In the genomic region with DNA sequence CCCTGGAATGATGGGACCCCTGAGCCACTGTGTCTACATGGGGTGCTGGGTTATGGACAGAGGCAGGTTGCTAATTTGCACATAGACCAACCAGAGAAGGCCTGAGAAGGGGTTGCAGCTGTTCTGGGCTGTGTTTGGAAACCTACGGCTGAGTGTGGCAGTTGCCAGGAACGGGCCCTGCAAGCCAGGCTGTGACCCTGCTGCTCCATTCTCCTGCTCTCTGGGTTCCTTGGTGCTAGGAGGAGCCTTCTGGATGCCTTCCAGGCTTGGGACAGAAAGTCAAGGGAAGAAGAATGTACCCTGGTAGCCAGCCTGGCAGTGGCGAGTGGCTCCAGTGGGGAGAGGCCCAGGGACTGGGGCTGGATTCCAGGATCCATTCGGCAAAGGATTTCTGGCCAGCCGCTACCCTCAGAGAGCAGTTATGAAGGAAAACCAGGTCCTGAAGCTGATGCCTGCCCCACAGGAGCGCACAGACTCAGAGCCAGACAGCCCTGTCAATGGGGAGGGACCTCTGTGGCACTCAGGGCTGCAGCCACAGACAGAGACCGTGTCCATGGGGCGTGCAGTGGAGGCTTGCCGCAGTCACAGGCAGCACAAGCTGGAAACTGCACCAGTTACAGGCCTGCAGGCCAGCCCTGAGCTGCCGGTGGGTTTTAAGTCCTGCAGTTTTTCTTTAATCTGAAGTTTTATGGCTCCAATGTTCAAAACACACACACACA, we compare ENCODE assay signal across 22 cellular contexts. TPM values are rescaled to one million over a fixed set of nuclear protein-coding genes. Genes with fewer than 3 reads are reported as not detected.
DNase-seq lines count a peak whose midpoint lies in the region; ATAC-seq and TF ChIP-seq lines count a peak whose summit lies in the region.
"Had no signal": no experiment of that assay in that cellular context is flagged by ENCODE, and none has a peak within 500 bp of the region (broad histone marks: within the 10 kb centered on the region; RNA-seq: fewer than 3 reads in every experiment).

No MANE protein-coding gene starts in this region.

- no peaks in the 10 kb centered on the region for H3K4me1 ChIP-seq in GM23338 (ENCODE audit: insufficient read depth)
- H3K4me1 ChIP-seq in psoas muscle: peaks cover 33% of the 10 kb centered on the region
- H3K4me1 ChIP-seq: sigmoid colon had no signal

- peaks cover 10% of the 10 kb centered on the region; the same call in 1 of the 2 replicates for H3K9me2 ChIP-seq in GM23338 (ENCODE audit: insufficient read depth)

- H3K4me3 Mint-ChIP-seq in GM23338: no peak overlapping the region
- H3K4me3 Mint-ChIP-seq in WTC11: no peak overlapping the region
- H3K4me3 Mint-ChIP-seq in activated T-helper 2 cell treated with anti-CD3 and anti-CD28 coated beads, Interferon-gamma antibody, Interleukin-2, Interleukin-4, amounts not matched to agents 10 μg/mL and 5 μg/mL and 100 μg/mL, durations not matched to agents 14 hours and 24 hours and 36 hours (ENCODE audit: low read depth): no peak overlapping the region
- H3K4me3 Mint-ChIP-seq: activated CD4-positive, alpha-beta T cell treated with anti-CD3 and anti-CD28 coated beads, Interleukin-2, amount 10 ng/mL, durations not matched to agents 7 days and 5 days; activated T-cell treated with anti-CD3 and anti-CD28 coated beads, Interleukin-2, amount 50 U/mL, for 4 hours; B cell; dendritic cell treated with granulocyte-macrophage colony-stimulating factor and Interleukin-4, amounts not matched to agents 40 ng/mL and 50 ng/mL, for 4 days had no signal

- no peaks in the 10 kb centered on the region for H3K79me2 ChIP-seq in GM23338 (replicated peaks; ENCODE audit: insufficient read depth)
- H3K79me2 ChIP-seq: hepatocyte had no signal

- H3K36me3 ChIP-seq in GM23338 (ENCODE audit: insufficient read depth) (no peaks in the 10 kb centered on the region), psoas muscle (ENCODE audit: insufficient read depth in 1 of 2, low read depth in 1 of 2) (peaks cover 0 to 2% of the 10 kb centered on the region in 2 donors)
- H3K36me3 ChIP-seq: sigmoid colon had no signal

- H3K9me3 ChIP-seq in psoas muscle: no peaks in the 10 kb centered on the region
- H3K9me3 ChIP-seq: esophagus squamous epithelium, neutrophil, sigmoid colon had no signal

- TF ChIP-seq CTCF in GM23338 (conservative IDR thresholded peaks at IDR 0.05; ENCODE audit: low read depth in 2 of 2) (no peak), WTC11 (IDR thresholded peaks at IDR 0.05) (no peak), psoas muscle (IDR thresholded peaks at IDR 0.05) (no peak)

- no peak overlapping the region for H3K4me3 ChIP-seq in GM23338
- no peak overlapping the region for H3K4me3 ChIP-seq in psoas muscle
- H3K4me3 ChIP-seq: hepatocyte, sigmoid colon had no signal

- peaks cover 10% of the 10 kb centered on the region for H3K27me3 Mint-ChIP-seq in GM23338 (ENCODE audit: insufficient read depth, low read depth, poor library complexity)
- no peaks in the 10 kb centered on the region for H3K27me3 Mint-ChIP-seq in WTC11 (ENCODE audit: low read depth)
- H3K27me3 Mint-ChIP-seq in activated T-helper 2 cell treated with anti-CD3 and anti-CD28 coated beads, Interferon-gamma antibody, Interleukin-2, Interleukin-4, amounts not matched to agents 10 μg/mL and 5 μg/mL and 100 μg/mL, durations not matched to agents 14 hours and 24 hours and 36 hours (ENCODE audit: low read depth): no peaks in the 10 kb centered on the region
- H3K27me3 Mint-ChIP-seq: activated CD4-positive, alpha-beta T cell treated with anti-CD3 and anti-CD28 coated beads, Interleukin-2, amount 10 ng/mL, durations not matched to agents 7 days and 5 days; B cell; dendritic cell treated with granulocyte-macrophage colony-stimulating factor and Interleukin-4, amounts not matched to agents 40 ng/mL and 50 ng/mL, for 4 days had no signal

- no peak overlapping the region for H2AFZ ChIP-seq in GM23338
- H2AFZ ChIP-seq: hepatocyte had no signal

- WGBS in psoas muscle, 3 donors: 29 to 44% (median 31%) methylated on average over 10 of the region's 10 CpGs

- no peaks in the 10 kb centered on the region for H3F3A ChIP-seq in GM23338 (replicated peaks; ENCODE audit: low read depth)

- CTCF ChIA-PET in WTC11 (lab: Charles Lee): interaction anchor here (0.7 to 2.6 kb wide), 4 partner anchors 22 to 277 kb away, joined by 3 to 11 read pairs (median 4); no protein-coding TSS in a partner anchor

- H3K36me3 Mint-ChIP-seq in GM23338 (ENCODE audit: low read depth): peaks cover under 1% of the 10 kb centered on the region; the same call in 2 of the 3 replicates
- H3K36me3 Mint-ChIP-seq in WTC11: peaks cover 8% of the 10 kb centered on the region
- H3K36me3 Mint-ChIP-seq in activated T-helper 2 cell treated with anti-CD3 and anti-CD28 coated beads, Interferon-gamma antibody, Interleukin-2, Interleukin-4, amounts not matched to agents 10 μg/mL and 5 μg/mL and 100 μg/mL, durations not matched to agents 14 hours and 24 hours and 36 hours (ENCODE audit: low read depth): peaks cover 3% of the 10 kb centered on the region

- no peaks in the 10 kb centered on the region for H3K27me3 ChIP-seq in GM23338 (ENCODE audit: insufficient read depth)
- no peaks in the 10 kb centered on the region for H3K27me3 ChIP-seq in psoas muscle (ENCODE audit: insufficient read depth in 3 of 3, low read length in 2 of 3)
- H3K27me3 ChIP-seq: esophagus squamous epithelium, hepatocyte, neutrophil, sigmoid colon had no signal

- H3K27ac ChIP-seq in GM23338 (ENCODE audit: low read depth) (no peak overlapping the region), psoas muscle (peak overlapping the region; percentile 67)
- H3K27ac ChIP-seq: hepatocyte, neutrophil, sigmoid colon had no signal

- no peak for DNase-seq in GM23338 (ENCODE audit: low spot score)
- no peak for DNase-seq in WTC11 (ENCODE audit: low spot score)
- DNase-seq in left cardiac atrium: no peak
- peak; percentile 35 to 68 for DNase-seq in psoas muscle
- no peak for DNase-seq in activated T-helper 2 cell treated with anti-CD3 and anti-CD28 coated beads, Interferon-gamma antibody, Interleukin-2, Interleukin-4, amounts not matched to agents 10 μg/mL and 5 μg/mL and 100 μg/mL, durations not matched to agents 14 hours and 24 hours and 36 hours (ENCODE audit: low spot score)
- DNase-seq in iPS-NIHi11 (ENCODE audit: low spot score): no peak
- DNase-seq: activated CD4-positive, alpha-beta T cell treated with anti-CD3 and anti-CD28 coated beads, Interleukin-2, amount 10 ng/mL, durations not matched to agents 7 days and 5 days; activated T-cell treated with anti-CD3 and anti-CD28 coated beads, Interleukin-2, amount 50 U/mL, for 4 hours; DMS79; esophagus squamous epithelium; NCI-H1092; NCI-H2227 treated with DMSO at 0.1 percent for 48 hours; SHP77; sigmoid colon; stimulated activated CD4-positive, alpha-beta T cell treated with anti-CD3 and anti-CD28 coated beads, Interleukin-4, amount 100 ng/mL, for 4 hours; T1000 had no signal

- H3K27ac Mint-ChIP-seq in GM23338: no peak overlapping the region
- H3K27ac Mint-ChIP-seq in WTC11: peak overlapping the region; percentile 76
- H3K27ac Mint-ChIP-seq in activated T-helper 2 cell treated with anti-CD3 and anti-CD28 coated beads, Interferon-gamma antibody, Interleukin-2, Interleukin-4, amounts not matched to agents 10 μg/mL and 5 μg/mL and 100 μg/mL, durations not matched to agents 14 hours and 24 hours and 36 hours: no peak overlapping the region
- H3K27ac Mint-ChIP-seq: dendritic cell treated with granulocyte-macrophage colony-stimulating factor and Interleukin-4, amounts not matched to agents 40 ng/mL and 50 ng/mL, for 4 days had no signal

- POLR2A ChIA-PET in WTC11 (lab: Charles Lee): interaction anchor here (0.6 kb wide), 1 partner anchor 93 kb away, joined by 5 read pairs; no protein-coding TSS in a partner anchor

- H4K20me1 ChIP-seq in GM23338 (replicated peaks; ENCODE audit: insufficient read depth): peaks cover 2% of the 10 kb centered on the region

- H3K4me1 Mint-ChIP-seq in GM23338 (no peaks in the 10 kb centered on the region), WTC11 (no peaks in the 10 kb centered on the region)
- H3K4me1 Mint-ChIP-seq in activated T-helper 2 cell treated with anti-CD3 and anti-CD28 coated beads, Interferon-gamma antibody, Interleukin-2, Interleukin-4, amounts not matched to agents 10 μg/mL and 5 μg/mL and 100 μg/mL, durations not matched to agents 14 hours and 24 hours and 36 hours (ENCODE audit: low read depth): no peaks in the 10 kb centered on the region
- H3K4me1 Mint-ChIP-seq: activated CD4-positive, alpha-beta T cell treated with anti-CD3 and anti-CD28 coated beads, Interleukin-2, amount 10 ng/mL, durations not matched to agents 7 days and 5 days; B cell had no signal

- H3K9me3 Mint-ChIP-seq in GM23338: no peaks in the 10 kb centered on the region
- no peaks in the 10 kb centered on the region for H3K9me3 Mint-ChIP-seq in WTC11
- no peaks in the 10 kb centered on the region for H3K9me3 Mint-ChIP-seq in activated T-helper 2 cell treated with anti-CD3 and anti-CD28 coated beads, Interferon-gamma antibody, Interleukin-2, Interleukin-4, amounts not matched to agents 10 μg/mL and 5 μg/mL and 100 μg/mL, durations not matched to agents 14 hours and 24 hours and 36 hours
- H3K9me3 Mint-ChIP-seq: activated CD4-positive, alpha-beta T cell treated with anti-CD3 and anti-CD28 coated beads, Interleukin-2, amount 10 ng/mL, durations not matched to agents 7 days and 5 days; activated T-cell treated with anti-CD3 and anti-CD28 coated beads, Interleukin-2, amount 50 U/mL, for 4 hours; dendritic cell treated with granulocyte-macrophage colony-stimulating factor and Interleukin-4, amounts not matched to agents 40 ng/mL and 50 ng/mL, for 4 days had no signal

- intact Hi-C loops in left cardiac atrium (cut with DNase I) (no loop called here), psoas muscle (cut with DNase I) (no loop called here)
- intact Hi-C loops in activated T-helper 2 cell treated with anti-CD3 and anti-CD28 coated beads, Interferon-gamma antibody, Interleukin-2, Interleukin-4, amounts not matched to agents 10 μg/mL and 5 μg/mL and 100 μg/mL, durations not matched to agents 14 hours and 24 hours and 36 hours (cut with micrococcal nuclease): no loop called here

- H3K4me2 ChIP-seq in GM23338: no peak overlapping the region
- H3K4me2 ChIP-seq: hepatocyte had no signal

- ATAC-seq in GM23338 (peak; percentile 21), WTC11 (peak; percentile 16), left cardiac atrium (peak; percentile 33 to 48), psoas muscle (peak; percentile 81 to 87 (median 83)), GM18517 (IDR thresholded peaks at IDR 0.05; ENCODE audit: unreplicated experiment) (no peak), HG03097 (IDR thresholded peaks at IDR 0.05; ENCODE audit: low FRiP score, unreplicated experiment) (no peak)

RNA-seq across cellular contexts. Expression of gene ACAD9, which starts 55.1 kb away (rescaled TPM):
- 27.5 and 36.4 TPM in 2 replicates for total RNA-seq in GM23338 (2014; rRNA removed; shearing (Covaris generic))
- polyA plus RNA-seq in GM23338 (2016; fragmentation: Nextera tagmentation; extraction: Ambion mirVana) (21.2 and 23.7 TPM in 2 replicates), psoas muscle (10 to 100 TPM; 17.0 to 30.0 (median 23.4) TPM)
- total RNA-seq in WTC11 (2021) (31.2 to 35.2 TPM (median 31.8 TPM) in 3 replicates), left cardiac atrium (10 to 100 TPM; 35.3 to 37.5 TPM), psoas muscle (10 to 100 TPM; 23.9 to 47.8 (median 32.6) TPM)
- total RNA-seq in activated T-helper 2 cell treated with anti-CD3 and anti-CD28 coated beads, Interferon-gamma antibody, Interleukin-2, Interleukin-4, amounts not matched to agents 10 μg/mL and 5 μg/mL and 100 μg/mL, durations not matched to agents 14 hours and 24 hours and 36 hours: 60.8 and 68.9 TPM in 2 replicates

Comparison
In these comparisons a context has a peak if more than half of its experiments do, and no peak if none do; other contexts are left out.
1. ATAC-seq: peak in GM23338 (single experiment), WTC11 (single experiment), left cardiac atrium (2 of 2) and psoas muscle (4 of 4); none in GM18517 (single experiment) and HG03097 (single experiment).
2. DNase-seq: peak in psoas muscle (2 of 2); none in GM23338 (single experiment), WTC11 (single experiment), left cardiac atrium (single experiment), activated T-helper 2 cell treated with anti-CD3 and anti-CD28 coated beads, Interferon-gamma antibody, Interleukin-2, Interleukin-4, amounts not matched to agents 10 μg/mL and 5 μg/mL and 100 μg/mL, durations not matched to agents 14 hours and 24 hours and 36 hours (single experiment) and iPS-NIHi11 (single experiment).